22 cellular contexts compared by ENCODE assay signal in genomic region chr16:28482026-28482425, GRCh38. TPM values are rescaled to one million over a fixed set of nuclear protein-coding genes. Genes with fewer than 3 reads are reported as not detected.
"Had no signal": no experiment of that assay in that cellular context is flagged by ENCODE, and none has a peak within 500 bp of the region (broad histone marks: within the 10 kb centered on the region; RNA-seq: fewer than 3 reads in every experiment).

No MANE protein-coding gene starts in this region.

- H3K4me3 Mint-ChIP-seq: dendritic cell treated with granulocyte-macrophage colony-stimulating factor and Interleukin-4, amounts not matched to agents 40 ng/mL and 50 ng/mL, for 4 days; effector memory CD8-positive, alpha-beta T cell; natural killer cell treated with Interleukin-12 subunit alpha and Interleukin-12 subunit beta and Interleukin-15 and Interleukin-18, amount 100 ng/mL, for 72 hours; neural progenitor cell had no signal

- H3K27me3 Mint-ChIP-seq: dendritic cell treated with granulocyte-macrophage colony-stimulating factor and Interleukin-4, amounts not matched to agents 40 ng/mL and 50 ng/mL, for 4 days; effector memory CD8-positive, alpha-beta T cell; natural killer cell treated with Interleukin-12 subunit alpha and Interleukin-12 subunit beta and Interleukin-15 and Interleukin-18, amount 100 ng/mL, for 72 hours had no signal

- DNase-seq: central memory CD4-positive, alpha-beta T cell; effector memory CD8-positive, alpha-beta T cell; occipital lobe; psoas muscle; retina; spleen; stimulated activated CD4-positive, alpha-beta T cell treated with anti-CD3 and anti-CD28 coated beads, Interleukin-2, amount 100 ng/mL, for 24 hours; stimulated activated naive CD4-positive, alpha-beta T cell treated with Interleukin-2 at 50 U/mL for 16 hours; upper lobe of left lung; uterus had no signal

- H3K27me3 ChIP-seq: esophagus muscularis mucosa, neural progenitor cell, spleen, upper lobe of left lung, uterus had no signal

- H3K4me1 Mint-ChIP-seq: neural progenitor cell had no signal

- H2AFZ ChIP-seq: neural progenitor cell, parathyroid adenoma had no signal

- H3K79me2 ChIP-seq: parathyroid adenoma had no signal

- H3K4me2 ChIP-seq: neural progenitor cell had no signal

- H3K36me3 ChIP-seq: neural progenitor cell, uterus had no signal

- H3K4me1 ChIP-seq: esophagus muscularis mucosa, neural progenitor cell, parathyroid adenoma, psoas muscle, spleen, upper lobe of left lung, uterus had no signal

- ATAC-seq: effector memory CD8-positive, alpha-beta T cell; natural killer cell treated with Interleukin-12 subunit alpha and Interleukin-12 subunit beta and Interleukin-15 and Interleukin-18, amount 100 ng/mL, for 72 hours; psoas muscle; sciatic nerve had no signal

- H3K9me3 ChIP-seq: esophagus muscularis mucosa, psoas muscle, spleen, upper lobe of left lung, uterus had no signal

- H3K4me3 ChIP-seq: esophagus muscularis mucosa, neural progenitor cell, psoas muscle, spleen, upper lobe of left lung, uterus had no signal

- H3K9ac ChIP-seq: neural progenitor cell, parathyroid adenoma had no signal

- H3K27ac ChIP-seq: epithelial cell of prostate, esophagus muscularis mucosa, neural progenitor cell, parathyroid adenoma, psoas muscle, spleen, upper lobe of left lung, uterus had no signal

- H3K36me3 Mint-ChIP-seq: neural progenitor cell had no signal

- H3K27ac Mint-ChIP-seq: dendritic cell treated with granulocyte-macrophage colony-stimulating factor and Interleukin-4, amounts not matched to agents 40 ng/mL and 50 ng/mL, for 4 days; neural progenitor cell had no signal

RNA-seq across cellular contexts. Expression of gene NPIPB7, which starts 9.9 kb away (rescaled TPM):
- total RNA-seq: fibroblast of villous mesenchyme, kidney epithelial cell, occipital lobe, sciatic nerve, skeletal muscle tissue had no signal

RNA-seq across cellular contexts. Expression of gene APOBR, which starts 12.4 kb away (rescaled TPM):
- total RNA-seq: fibroblast of villous mesenchyme, occipital lobe had no signal

RNA-seq across cellular contexts. Expression of gene IL27, which starts 24.6 kb away (rescaled TPM):
- total RNA-seq: esophagus muscularis mucosa, fibroblast of villous mesenchyme, kidney epithelial cell, lower leg skin, mucosa of gallbladder, occipital lobe, psoas muscle, sciatic nerve, uterus had no signal

RNA-seq across cellular contexts. Expression of gene NUPR1, which starts 56.7 kb away (rescaled TPM):
- total RNA-seq: natural killer cell treated with Interleukin-12 subunit alpha and Interleukin-12 subunit beta and Interleukin-15 and Interleukin-18, amount 100 ng/mL, for 72 hours had no signal
